ENCODE assay signal across 9 cellular contexts in genomic region chr7:77416621-77417371, GRCh38. TPM values are rescaled to one million over a fixed set of nuclear protein-coding genes. Genes with fewer than 3 reads are reported as not detected.
DNase-seq lines count a peak whose midpoint lies in the region; ATAC-seq, FAIRE-seq and TF ChIP-seq lines count a peak whose summit lies in the region.
"Had no signal": no experiment of that assay in that cellular context is flagged by ENCODE, and none has a peak within 500 bp of the region (broad histone marks: within the 10 kb centered on the region; RNA-seq: fewer than 3 reads in every experiment).

No MANE protein-coding gene starts in this region.

- ATAC-seq in HG02759 (IDR thresholded peaks at IDR 0.05; ENCODE audit: unreplicated experiment): no peak
- no peak for ATAC-seq in GM18519 (IDR thresholded peaks at IDR 0.05; ENCODE audit: low FRiP score, unreplicated experiment)

- H3K9me3 ChIP-seq in MG63: no peaks in the 10 kb centered on the region
- H3K9me3 ChIP-seq in muscle layer of duodenum (ENCODE audit: control insufficient read depth in 1 of 2, low read length in 2 of 2): no peaks in the 10 kb centered on the region

- H3K27ac ChIP-seq in coronary artery (peak overlapping the region; percentile 68 to 81), muscle layer of duodenum (ENCODE audit: low read length) (peak overlapping the region; percentile 75)

- peak overlapping the region; percentile 49 for H3K4me3 ChIP-seq in MG63
- H3K4me3 ChIP-seq in coronary artery: peak overlapping the region; percentile 89
- peak overlapping the region; percentile 68 to 88 for H3K4me3 ChIP-seq in muscle layer of duodenum (ENCODE audit: low read depth in 1 of 2, low read length in 2 of 2)

- H3K4me1 ChIP-seq in muscle layer of duodenum (ENCODE audit: control insufficient read depth in 1 of 2, insufficient read depth in 2 of 2, low read length in 2 of 2): peaks cover 10 to 12% of the 10 kb centered on the region in 2 donors

- no peaks in the 10 kb centered on the region for H3K27me3 ChIP-seq in MG63
- no peaks in the 10 kb centered on the region for H3K27me3 ChIP-seq in muscle layer of duodenum (ENCODE audit: low read depth, low read length)

- peak; percentile 79 for FAIRE-seq in GM19239 (lab: Jason Lieb, UNC)
- FAIRE-seq: endometrium had no signal

- H3K36me3 ChIP-seq in MG63 (no peaks in the 10 kb centered on the region), muscle layer of duodenum (ENCODE audit: control insufficient read depth in 1 of 2, insufficient read depth in 2 of 2, low read length in 2 of 2) (no peaks in the 10 kb centered on the region)

- no peak for TF ChIP-seq CTCF in coronary artery (IDR thresholded peaks at IDR 0.05)

- peak; percentile 18 for DNase-seq in A172 (ENCODE audit: low spot score)
- no peak for DNase-seq in GM19239 (ENCODE audit: insufficient read length, low spot score)
- DNase-seq in MG63: no peak
- no peak for DNase-seq in coronary artery (ENCODE audit: low spot score)
- no peak for DNase-seq in NCI-H748 treated with DMSO at 0.1 percent for 48 hours (lab: John Stamatoyannopoulos, UW)

RNA-seq across cellular contexts. Expression of gene GSAP, which starts 0.6 kb away (rescaled TPM):
- 9.6 and 13.7 TPM in 2 replicates for total RNA-seq in A172 (2014; rRNA removed; shearing (Covaris generic))
- 0.74 and 2.3 TPM in 2 replicates for total RNA-seq in MG63 (2014; rRNA removed; shearing (Covaris generic); ENCODE audit: low replicate concordance)
